26 cellular contexts compared by ENCODE assay signal in the genomic region with DNA sequence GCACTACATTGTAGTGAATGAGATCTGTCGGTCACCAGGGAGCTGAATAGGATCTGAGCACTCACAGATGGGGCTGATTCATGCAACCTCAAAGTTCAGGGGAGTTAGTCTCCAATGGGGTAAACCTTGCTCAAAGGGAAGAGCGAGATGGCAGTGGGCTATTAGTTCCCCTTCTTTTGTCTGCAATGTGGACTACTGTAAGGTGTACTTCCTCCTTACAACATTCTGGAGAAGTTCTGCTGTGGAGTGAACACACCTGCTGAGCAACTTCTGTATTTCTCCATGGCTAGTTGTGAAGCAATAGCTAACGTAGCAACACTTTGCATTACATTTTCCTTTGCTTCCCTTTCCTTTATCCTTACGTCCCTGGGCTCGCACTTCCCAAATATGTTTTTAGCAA.
"Had no signal": no experiment of that assay in that cellular context is flagged by ENCODE, and none has a peak within 500 bp of the region (broad histone marks: within the 10 kb centered on the region; RNA-seq: fewer than 3 reads in every experiment).

No MANE protein-coding gene starts in this region.

- DNase-seq: activated CD4-positive, alpha-beta memory T cell treated with anti-CD3 and anti-CD28 coated beads, Interleukin-2, amount 10 ng/mL, durations not matched to agents 7 days and 5 days; activated CD4-positive, alpha-beta T cell treated with anti-CD3 and anti-CD28 coated beads, Interleukin-2, amount 10 ng/mL, durations not matched to agents 24 days and 14 days; activated effector memory CD4-positive, alpha-beta T cell treated with anti-CD3 and anti-CD28 coated beads, Interleukin-2, amount 50 U/mL, for 16 hours; activated naive CD4-positive, alpha-beta T cell treated with anti-CD3 and anti-CD28 coated beads, Interleukin-2, amount 10 ng/mL, durations not matched to agents 7 days and 5 days; activated T-cell treated with anti-CD3 and anti-CD28 coated beads for 4 hours; central memory CD4-positive, alpha-beta T cell; effector memory CD4-positive, alpha-beta T cell; foreskin melanocyte; glutamatergic neuron; immature natural killer cell; kidney glomerular epithelial cell; left ventricle myocardium inferior; naive thymus-derived CD4-positive, alpha-beta T cell; small intestine; stimulated activated CD4-positive, alpha-beta T cell treated with anti-CD3 and anti-CD28 coated beads, Interleukin-2, amount 100 ng/mL, for 48 hours; stimulated activated CD8-positive, alpha-beta memory T cell treated with anti-CD3 and anti-CD28 coated beads, Interleukin-4, amount 100 ng/mL, for 48 hours; stimulated activated naive CD8-positive, alpha-beta T cell treated with anti-CD3 and anti-CD28 coated beads, Interleukin-15, Interleukin-2, amounts not matched to agents 100 U/mL and 50 U/mL, for 24 hours; thyroid gland; upper lobe of right lung had no signal

- H3K4me3 ChIP-seq: hepatocyte, left ventricle myocardium inferior, neural progenitor cell, thyroid gland, upper lobe of right lung had no signal

- H3K27ac ChIP-seq: hepatocyte, left ventricle myocardium inferior, neural progenitor cell, thyroid gland, upper lobe of right lung, VCaP had no signal

- H3K4me1 Mint-ChIP-seq: activated CD4-positive, alpha-beta memory T cell treated with anti-CD3 and anti-CD28 coated beads, Interleukin-2, amount 10 ng/mL, durations not matched to agents 7 days and 5 days; activated CD4-positive, alpha-beta T cell treated with anti-CD3 and anti-CD28 coated beads, Interleukin-2, amount 10 ng/mL, durations not matched to agents 24 days and 14 days; activated naive CD4-positive, alpha-beta T cell treated with anti-CD3 and anti-CD28 coated beads, Interleukin-2, amount 10 ng/mL, durations not matched to agents 7 days and 5 days; brain; immature natural killer cell; naive thymus-derived CD4-positive, alpha-beta T cell; neural progenitor cell had no signal

- H3K4me3 Mint-ChIP-seq: activated CD4-positive, alpha-beta memory T cell treated with anti-CD3 and anti-CD28 coated beads, Interleukin-2, amount 10 ng/mL, durations not matched to agents 7 days and 5 days; activated CD4-positive, alpha-beta T cell treated with anti-CD3 and anti-CD28 coated beads, Interleukin-2, amount 10 ng/mL, durations not matched to agents 24 days and 14 days; activated naive CD4-positive, alpha-beta T cell treated with anti-CD3 and anti-CD28 coated beads, Interleukin-2, amount 10 ng/mL, durations not matched to agents 7 days and 5 days; brain; immature natural killer cell; naive thymus-derived CD4-positive, alpha-beta T cell; neural progenitor cell had no signal

- H3K36me3 Mint-ChIP-seq: activated naive CD4-positive, alpha-beta T cell treated with anti-CD3 and anti-CD28 coated beads, Interleukin-2, amount 10 ng/mL, durations not matched to agents 7 days and 5 days; brain; immature natural killer cell; naive thymus-derived CD4-positive, alpha-beta T cell; neural progenitor cell had no signal

- H3K4me1 ChIP-seq: left ventricle myocardium inferior, neural progenitor cell, thyroid gland, upper lobe of right lung had no signal

- H3K27ac Mint-ChIP-seq: activated CD4-positive, alpha-beta memory T cell treated with anti-CD3 and anti-CD28 coated beads, Interleukin-2, amount 10 ng/mL, durations not matched to agents 7 days and 5 days; activated CD4-positive, alpha-beta T cell treated with anti-CD3 and anti-CD28 coated beads, Interleukin-2, amount 10 ng/mL, durations not matched to agents 24 days and 14 days; activated naive CD4-positive, alpha-beta T cell treated with anti-CD3 and anti-CD28 coated beads, Interleukin-2, amount 10 ng/mL, durations not matched to agents 7 days and 5 days; brain; immature natural killer cell; naive thymus-derived CD4-positive, alpha-beta T cell; neural progenitor cell had no signal

- H3K36me3 ChIP-seq: left ventricle myocardium inferior, neural progenitor cell, thyroid gland, upper lobe of right lung had no signal

- H3K9me3 ChIP-seq: left ventricle myocardium inferior, thyroid gland, upper lobe of right lung had no signal

- H3K27me3 ChIP-seq: hepatocyte, neural progenitor cell, thyroid gland, upper lobe of right lung had no signal

- H3K9me3 Mint-ChIP-seq: activated CD4-positive, alpha-beta memory T cell treated with anti-CD3 and anti-CD28 coated beads, Interleukin-2, amount 10 ng/mL, durations not matched to agents 7 days and 5 days; activated CD4-positive, alpha-beta T cell treated with anti-CD3 and anti-CD28 coated beads, Interleukin-2, amount 10 ng/mL, durations not matched to agents 24 days and 14 days; activated naive CD4-positive, alpha-beta T cell treated with anti-CD3 and anti-CD28 coated beads, Interleukin-2, amount 10 ng/mL, durations not matched to agents 7 days and 5 days; neural progenitor cell had no signal

- H3K27me3 Mint-ChIP-seq: activated CD4-positive, alpha-beta memory T cell treated with anti-CD3 and anti-CD28 coated beads, Interleukin-2, amount 10 ng/mL, durations not matched to agents 7 days and 5 days; activated CD4-positive, alpha-beta T cell treated with anti-CD3 and anti-CD28 coated beads, Interleukin-2, amount 10 ng/mL, durations not matched to agents 24 days and 14 days; activated naive CD4-positive, alpha-beta T cell treated with anti-CD3 and anti-CD28 coated beads, Interleukin-2, amount 10 ng/mL, durations not matched to agents 7 days and 5 days; brain; naive thymus-derived CD4-positive, alpha-beta T cell had no signal

- ATAC-seq: activated CD4-positive, CD25-positive, alpha-beta regulatory T cell treated with anti-CD3 and anti-CD28 coated beads, Interleukin-2, amount 50 U/mL, for 24 hours; esophagus mucosa; naive thymus-derived CD4-positive, alpha-beta T cell; sciatic nerve; stimulated activated naive CD8-positive, alpha-beta T cell treated with anti-CD3 and anti-CD28 coated beads, Interleukin-15, Interleukin-2, amounts not matched to agents 100 U/mL and 50 U/mL, for 24 hours; upper lobe of right lung had no signal
